20 cellular contexts compared by ENCODE assay signal in the genomic region with DNA sequence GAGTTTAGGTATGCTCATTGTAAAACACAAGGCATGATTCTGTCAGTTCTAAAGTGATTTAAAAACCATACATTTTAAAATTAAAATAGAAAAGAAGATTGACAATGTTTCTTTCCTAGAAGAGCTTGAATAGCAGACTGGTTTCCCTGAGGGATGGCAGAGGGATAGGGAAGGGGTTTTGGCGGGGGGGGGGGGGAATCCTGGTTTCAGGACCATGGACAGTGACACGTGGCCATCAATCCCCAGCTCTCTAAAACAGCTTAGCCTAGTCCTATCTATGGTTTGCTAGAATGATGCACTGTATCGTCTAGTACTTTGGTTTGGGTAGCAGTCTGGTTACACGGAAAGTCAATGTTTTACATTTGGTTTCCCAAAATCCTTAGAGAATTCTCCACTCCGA.
"Had no signal": no experiment of that assay in that cellular context is flagged by ENCODE, and none has a peak within 500 bp of the region (broad histone marks: within the 10 kb centered on the region; RNA-seq: fewer than 3 reads in every experiment).

No MANE protein-coding gene starts in this region.

- FAIRE-seq: endothelial cell of umbilical vein, frontal cortex, keratinocyte had no signal

- H3K36me3 ChIP-seq: neutrophil, tibial nerve had no signal

- ATAC-seq: activated CD4-positive, alpha-beta T cell treated with anti-CD3 and anti-CD28 coated beads for 36 hours; activated CD8-positive, alpha-beta T cell treated with anti-CD3 and anti-CD28 coated beads for 36 hours; heart left ventricle; right cardiac atrium; stimulated activated naive B cell treated with anti-CD40 and anti-IgM and Interleukin-4, amounts not matched to agents 10 μg/mL and 1 μg/mL and 100 μg/mL, for 72 hours had no signal

- H3K9me3 Mint-ChIP-seq: activated CD8-positive, alpha-beta T cell treated with anti-CD3 and anti-CD28 coated beads for 36 hours; stimulated activated naive B cell treated with anti-CD40 and anti-IgM and Interleukin-4, amounts not matched to agents 10 μg/mL and 1 μg/mL and 100 μg/mL, for 72 hours had no signal

- H3K27ac Mint-ChIP-seq: activated CD4-positive, alpha-beta T cell treated with anti-CD3 and anti-CD28 coated beads for 36 hours; activated CD8-positive, alpha-beta T cell treated with anti-CD3 and anti-CD28 coated beads for 36 hours; progenitor cell of endocrine pancreas; stimulated activated naive B cell treated with anti-CD40 and anti-IgM and Interleukin-4, amounts not matched to agents 10 μg/mL and 1 μg/mL and 100 μg/mL, for 72 hours had no signal

- H3K9me3 ChIP-seq: heart left ventricle, left ventricle myocardium inferior, neutrophil, spleen, tibial nerve had no signal

- H3K27me3 ChIP-seq: heart left ventricle, neutrophil, spleen, tibial nerve had no signal

- H3K27me3 Mint-ChIP-seq: activated CD4-positive, alpha-beta T cell treated with anti-CD3 and anti-CD28 coated beads for 36 hours; activated CD8-positive, alpha-beta T cell treated with anti-CD3 and anti-CD28 coated beads for 36 hours; progenitor cell of endocrine pancreas; stimulated activated naive B cell treated with anti-CD40 and anti-IgM and Interleukin-4, amounts not matched to agents 10 μg/mL and 1 μg/mL and 100 μg/mL, for 72 hours had no signal

- H3K4me1 Mint-ChIP-seq: activated CD4-positive, alpha-beta T cell treated with anti-CD3 and anti-CD28 coated beads for 36 hours; stimulated activated naive B cell treated with anti-CD40 and anti-IgM and Interleukin-4, amounts not matched to agents 10 μg/mL and 1 μg/mL and 100 μg/mL, for 72 hours had no signal

- H3K4me3 ChIP-seq: heart left ventricle, left ventricle myocardium inferior, spleen, tibial nerve had no signal

- H3K36me3 Mint-ChIP-seq: stimulated activated naive B cell treated with anti-CD40 and anti-IgM and Interleukin-4, amounts not matched to agents 10 μg/mL and 1 μg/mL and 100 μg/mL, for 72 hours had no signal

- H3K4me3 Mint-ChIP-seq: activated CD4-positive, alpha-beta T cell treated with anti-CD3 and anti-CD28 coated beads for 36 hours; activated CD8-positive, alpha-beta T cell treated with anti-CD3 and anti-CD28 coated beads for 36 hours; stimulated activated naive B cell treated with anti-CD40 and anti-IgM and Interleukin-4, amounts not matched to agents 10 μg/mL and 1 μg/mL and 100 μg/mL, for 72 hours had no signal

- H3K4me1 ChIP-seq: spleen, tibial nerve had no signal

- DNase-seq: activated CD4-positive, alpha-beta T cell treated with anti-CD3 and anti-CD28 coated beads for 36 hours; activated CD8-positive, alpha-beta memory T cell treated with anti-CD3 and anti-CD28 coated beads, Interleukin-2, amount 50 U/mL, for 48 hours; activated CD8-positive, alpha-beta T cell treated with anti-CD3 and anti-CD28 coated beads for 36 hours; activated naive CD4-positive, alpha-beta T cell; aorta; heart left ventricle; left ventricle myocardium inferior; midbrain; right cardiac atrium; spleen; stimulated activated CD4-positive, alpha-beta T cell treated with anti-CD3 and anti-CD28 coated beads, Interleukin-1b, Interleukin-23, amount 100 ng/mL, for 48 hours; stimulated activated naive B cell treated with anti-CD40 and anti-IgM and Interleukin-4, amounts not matched to agents 10 μg/mL and 1 μg/mL and 100 μg/mL, for 72 hours; T1000 had no signal

- H3K27ac ChIP-seq: heart left ventricle, left ventricle myocardium inferior, neutrophil, spleen, tibial nerve, VCaP had no signal
